In genomic region chrX:112066813-112067212, GRCh38 we compare ENCODE assay signal across 32 cellular contexts. TPM values are rescaled to one million over a fixed set of nuclear protein-coding genes. Genes with fewer than 3 reads are reported as not detected.
DNase-seq lines count a peak whose midpoint lies in the region; ATAC-seq lines count a peak whose summit lies in the region.
"Had no signal": no experiment of that assay in that cellular context is flagged by ENCODE, and none has a peak within 500 bp of the region (broad histone marks: within the 10 kb centered on the region; RNA-seq: fewer than 3 reads in every experiment).

No MANE protein-coding gene starts in this region.

- no peaks in the 10 kb centered on the region for H3K27me3 ChIP-seq in aorta (ENCODE audit: control insufficient read depth in 1 of 2, insufficient read depth in 2 of 2, low read length in 1 of 2)
- H3K27me3 ChIP-seq: neutrophil, sigmoid colon, suprapubic skin had no signal

- no peaks in the 10 kb centered on the region for H3K9me3 ChIP-seq in aorta (ENCODE audit: control insufficient read depth, low read length)
- H3K9me3 ChIP-seq: breast epithelium, neutrophil, prostate gland, sigmoid colon, suprapubic skin had no signal

- no peaks in the 10 kb centered on the region for H3K36me3 ChIP-seq in aorta (ENCODE audit: control insufficient read depth in 1 of 2, insufficient read depth in 2 of 2, low read length in 1 of 2)
- H3K36me3 ChIP-seq: breast epithelium, neutrophil, prostate gland, sigmoid colon, suprapubic skin had no signal

- no peaks in the 10 kb centered on the region for H3K4me1 ChIP-seq in aorta (ENCODE audit: control insufficient read depth in 1 of 2, insufficient read depth in 2 of 2, low read length in 2 of 2)
- H3K4me1 ChIP-seq: breast epithelium, prostate gland, sigmoid colon, suprapubic skin had no signal

- WGBS in aorta, 2 donors: 72 to 80% methylated on average over 3 of the region's 3 CpGs

- ATAC-seq in GM19035 (IDR thresholded peaks at IDR 0.05; ENCODE audit: unreplicated experiment) (peak; percentile 85), HG02885 (IDR thresholded peaks at IDR 0.05; ENCODE audit: poor library complexity, unreplicated experiment) (peak; percentile 41), HG03565 (IDR thresholded peaks at IDR 0.05; ENCODE audit: unreplicated experiment) (peak; percentile 87), aorta (ENCODE audit: low FRiP score) (no peak), HG02763 (IDR thresholded peaks at IDR 0.05; ENCODE audit: unreplicated experiment) (no peak), GM18861 (IDR thresholded peaks at IDR 0.05; ENCODE audit: unreplicated experiment) (no peak)
- ATAC-seq: activated CD4-positive, CD25-positive, alpha-beta regulatory T cell treated with anti-CD3 and anti-CD28 coated beads, Interleukin-2, amount 50 U/mL, for 24 hours; stimulated activated memory B cell treated with anti-CD40 and anti-IgM and Interleukin-4, amounts not matched to agents 10 μg/mL and 1 μg/mL and 100 μg/mL, for 72 hours had no signal

- no peak overlapping the region for H3K27ac ChIP-seq in aorta (ENCODE audit: low read depth in 1 of 2, low read length in 2 of 2)
- H3K27ac ChIP-seq: breast epithelium, epithelial cell of prostate, neutrophil, prostate gland, sigmoid colon, SK-N-MC, suprapubic skin had no signal

- intact Hi-C loops in aorta (cut with DNase I): no loop called here

- H3K4me3 ChIP-seq in aorta (ENCODE audit: low read length in 2 of 2): no peak overlapping the region
- H3K4me3 ChIP-seq: breast epithelium, prostate gland, sigmoid colon, SK-N-MC, suprapubic skin had no signal

- DNase-seq in CD1c-positive myeloid dendritic cell (ENCODE audit: extremely low spot score): peak; percentile 20
- DNase-seq in aorta: no peak
- no peak for DNase-seq in GM03348 (ENCODE audit: low spot score)
- DNase-seq: activated CD4-positive, alpha-beta memory T cell treated with anti-CD3 and anti-CD28 coated beads for 36 hours; activated CD8-positive, alpha-beta memory T cell treated with anti-CD3 and anti-CD28 coated beads, Interleukin-2, amount 50 U/mL, for 48 hours; activated naive CD4-positive, alpha-beta T cell treated with anti-CD3 and anti-CD28 coated beads, Interleukin-2, amount 50 U/mL, for 16 hours; amniotic stem cell; CD4-positive, alpha-beta T cell; head of caudate nucleus; naive B cell; NCI-H1417 treated with DMSO at 0.1 percent for 48 hours; NCI-H2081 treated with DMSO at 0.1 percent for 48 hours; NCI-H82; OCI-M1; sigmoid colon; stimulated activated CD4-positive, alpha-beta T cell treated with anti-CD3 and anti-CD28 coated beads, Interleukin-4, amount 100 ng/mL, for 4 hours had no signal

RNA-seq across cellular contexts. Expression of gene TRPC5, which starts 15.8 kb away (rescaled TPM):
- not detected for total RNA-seq in aorta
- not detected for polyA plus RNA-seq in aorta
- total RNA-seq: activated CD4-positive, alpha-beta memory T cell treated with anti-CD3 and anti-CD28 coated beads for 36 hours; breast epithelium; CD4-positive, alpha-beta T cell; suprapubic skin; T-helper 1 cell treated with Interleukin-12 subunit alpha and Interleukin-12 subunit beta and Interleukin-4 antibody, amounts not matched to agents 30 ng/mL and 1 ng/mL, for 36 hours had no signal
- polyA plus RNA-seq: sigmoid colon had no signal

RNA-seq across cellular contexts. Expression of gene RTL4, which starts 16.0 kb away (rescaled TPM):
- total RNA-seq in aorta: not detected
- not detected for polyA plus RNA-seq in aorta
- total RNA-seq: activated CD4-positive, alpha-beta memory T cell treated with anti-CD3 and anti-CD28 coated beads for 36 hours; breast epithelium; CD4-positive, alpha-beta T cell; mesothelial cell of epicardium; sigmoid colon; suprapubic skin; T-helper 1 cell treated with Interleukin-12 subunit alpha and Interleukin-12 subunit beta and Interleukin-4 antibody, amounts not matched to agents 30 ng/mL and 1 ng/mL, for 36 hours had no signal
- polyA plus RNA-seq: keratinocyte, sigmoid colon had no signal

Comparison
In these comparisons a context has a peak if more than half of its experiments do, and no peak if none do; other contexts are left out.
1. ATAC-seq: peak in GM19035 (single experiment), HG02885 (single experiment) and HG03565 (single experiment); none in aorta (single experiment), HG02763 (single experiment) and GM18861 (single experiment).